ENCODE assay signal across 8 cellular contexts in the genomic region with DNA sequence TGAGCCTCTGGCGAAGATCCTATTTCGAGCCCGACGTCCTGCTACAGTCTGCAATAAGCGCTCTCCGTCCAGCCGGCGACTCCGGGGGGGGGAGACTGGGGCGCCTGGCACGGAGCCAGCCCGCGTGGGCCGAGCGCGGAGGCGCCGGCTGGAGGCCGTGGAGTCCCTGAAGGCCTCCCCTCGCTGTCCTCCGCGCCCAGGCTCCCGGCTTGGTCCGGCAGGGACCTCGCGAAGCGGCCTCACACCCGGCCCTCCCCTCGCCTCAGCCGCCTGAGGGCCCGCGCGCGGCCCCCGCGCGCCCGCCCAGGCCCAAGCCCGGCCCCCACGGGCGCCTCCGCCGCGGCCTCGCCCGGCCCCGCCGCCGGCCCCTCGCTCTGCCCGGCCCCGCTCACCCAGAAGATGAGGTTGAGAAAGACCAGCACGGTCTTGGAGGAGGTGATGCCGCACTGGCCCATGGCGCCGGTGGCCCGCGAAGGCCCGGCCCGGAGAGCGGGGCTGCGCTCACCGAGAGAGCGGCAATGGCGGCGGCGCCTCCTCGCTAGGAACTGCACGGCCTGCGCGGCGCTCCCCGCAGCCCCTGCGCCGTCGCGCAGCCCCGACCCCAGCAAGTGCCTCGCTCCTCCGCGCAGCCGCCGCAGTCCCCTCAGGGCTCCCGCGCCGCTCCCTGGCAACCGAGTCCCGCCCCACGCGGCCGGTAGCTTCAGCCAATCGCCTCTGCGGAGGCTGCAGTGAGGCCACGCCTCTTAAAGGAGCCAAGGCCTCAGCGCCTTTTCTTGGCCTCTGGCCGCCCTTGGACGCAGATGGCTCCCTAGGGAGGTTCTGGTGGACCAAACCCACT. TPM values are rescaled to one million over a fixed set of nuclear protein-coding genes. Genes with fewer than 3 reads are reported as not detected.
DNase-seq lines count a peak whose midpoint lies in the region; TF ChIP-seq lines count a peak whose summit lies in the region.

A gene (minus strand): TSS at position 610 of the 838 bp plus-strand sequence. CDS start 155 bp downstream, at position 455.

- H3K9me3 ChIP-seq in neuron (ENCODE audit: low read length), result no peaks in the 10 kb centered on the region

- peak within 1 kb of the TSS; percentile 65 for H2AFZ ChIP-seq in neuron (ENCODE audit: low read depth, low read length)

- no peaks in the 10 kb centered on the region for H3K27me3 ChIP-seq in neuron (ENCODE audit: insufficient read depth, low read length)

- peaks cover 47% of the 10 kb centered on the region for H3K4me1 Mint-ChIP-seq in HFFc6 (ENCODE audit: low read depth)

- peak within 1 kb of the TSS; percentile 78 for H3K27ac Mint-ChIP-seq in HFFc6

- peak within 1 kb of the TSS; percentile 98 for H3K4me3 ChIP-seq in neuron (ENCODE audit: low read length)

- TF ChIP-seq CTCF in HFFc6 (IDR thresholded peaks at IDR 0.05), result no peak

- peaks cover 15% of the 10 kb centered on the region for H3K27me3 Mint-ChIP-seq in HFFc6 (ENCODE audit: insufficient read depth)

- no peaks in the 10 kb centered on the region for H3K9me3 Mint-ChIP-seq in HFFc6

- H3K36me3 ChIP-seq in neuron (ENCODE audit: insufficient read depth, low read length), result no peaks in the 10 kb centered on the region

- H3K4me3 Mint-ChIP-seq in HFFc6, result peak within 1 kb of the TSS; percentile 91

- peaks cover 9% of the 10 kb centered on the region for H3K4me1 ChIP-seq in neuron (ENCODE audit: insufficient read depth, low read length)

- H3K36me3 Mint-ChIP-seq in HFFc6 (ENCODE audit: low read depth), result no peaks in the 10 kb centered on the region; the same call in 1 of the 2 replicates

- DNase-seq in GM04504 (ENCODE audit: low read depth) (peak; percentile 75), HFFc6 (peak; percentile 81), NAMALWA (ENCODE audit: low spot score) (peak; percentile 95), SK-MEL-5 (ENCODE audit: low read depth, low spot score) (peak; percentile 90), foreskin melanocyte (peak; percentile 83), stromal cell of bone marrow (ENCODE audit: low read depth) (peak; percentile 84)
- DNase-seq in activated naive CD4-positive, alpha-beta T cell treated with Interleukin-2 at 50 U/mL for 16 hours, result peak; percentile 94

- in situ Hi-C loops in SK-MEL-5 (cut with HindIII; ENCODE audit: low pct_unique_long_range_greater_than_20kb, low sequenced_read_pairs), result no loop called here

RNA-seq across cellular contexts. Expression of the gene that starts here (rescaled TPM):
- total RNA-seq in HFFc6 (2021; fragmentation: NEBNext Ultra II Directional; extraction: Animal tissue kit (Norgen Biotek cat#: 25700)), result 100 to 1,000 TPM; 153 to 222 (median 183) TPM
- total RNA-seq in SK-MEL-5 (2014; rRNA removed; shearing (Covaris generic)), result 460 and 489 TPM in 2 replicates
- polyA plus RNA-seq in SK-MEL-5 (2015; cell fraction: cytosol; rRNA removed), result 578 and 652 TPM in 2 replicates
- polyA plus RNA-seq in SK-MEL-5 (2015; cell fraction: nucleus; rRNA removed), result 78.6 and 136 TPM in 2 replicates

Comparison
In these comparisons a context has a peak if more than half of its experiments do, and no peak if none do; other contexts are left out.
1. Peak in every context shown above with its lines: DNase-seq and H3K4me3 ChIP-seq.